ENCODE assay signal across 9 cellular contexts in the genomic region with DNA sequence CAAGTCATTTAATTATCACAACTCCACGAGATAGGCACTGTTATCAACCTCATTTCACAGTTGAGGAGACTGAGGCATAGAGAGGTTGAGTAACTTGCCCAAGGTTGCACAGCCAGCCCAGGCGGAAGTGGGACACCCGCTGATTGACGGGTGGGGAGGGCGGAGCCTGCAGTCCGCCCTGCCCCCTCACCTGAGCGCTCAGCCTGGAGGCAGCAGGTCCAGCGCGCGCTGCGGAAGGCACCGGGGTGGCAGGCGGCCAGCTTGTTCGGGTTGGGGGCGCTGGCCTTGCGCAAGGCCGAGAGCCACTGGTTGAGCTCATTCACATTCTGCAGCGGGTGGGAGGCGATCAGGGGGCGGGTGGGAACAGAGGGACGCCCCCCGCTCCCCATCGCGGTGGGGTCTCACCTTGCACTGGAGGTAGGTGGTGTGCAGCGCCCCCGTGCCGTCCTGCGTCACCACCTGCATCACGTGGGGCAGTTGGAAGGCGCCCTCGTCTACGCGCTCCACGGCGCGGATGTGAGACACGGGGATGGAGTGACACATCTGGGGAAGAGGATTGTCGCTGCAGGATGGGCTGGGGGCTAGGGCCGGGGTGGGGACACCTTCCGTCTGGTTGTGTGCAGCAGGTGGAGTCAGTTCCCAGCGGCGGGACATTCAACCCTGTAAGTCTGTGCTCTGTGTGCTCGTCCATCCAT. TPM values are rescaled to one million over a fixed set of nuclear protein-coding genes. Genes with fewer than 3 reads are reported as not detected.
A peak's percentile ranks its signal among the peaks of the same experiment; 100 is the strongest.
DNase-seq lines count a peak whose midpoint lies in the region; ATAC-seq and TF ChIP-seq lines count a peak whose summit lies in the region.
"Had no signal": no experiment of that assay in that cellular context is flagged by ENCODE, and none has a peak within 500 bp of the region (broad histone marks: within the 10 kb centered on the region; RNA-seq: fewer than 3 reads in every experiment).

No MANE protein-coding gene starts in this region.

- DNase-seq in NCI-H2171 (lab: John Stamatoyannopoulos, UW) (peak; percentile 76), kidney tubule cell (ENCODE audit: low spot score) (peak; percentile 30), brain microvascular endothelial cell (no peak)
- peak; percentile 37 for DNase-seq in activated T-helper 1 cell treated with anti-CD3 and anti-CD28 coated beads, Interleukin-12 subunit alpha, Interleukin-12 subunit beta, Interleukin-2, Interleukin-4 antibody, amounts not matched to agents 30 ng/mL and 10 ng/mL and 1 ng/mL, durations not matched to agents 14 hours and 24 hours and 36 hours (ENCODE audit: low spot score)
- DNase-seq in stimulated activated naive B cell treated with anti-CD40 and anti-IgM and Interleukin-4, amounts not matched to agents 10 μg/mL and 1 μg/mL and 100 μg/mL, for 72 hours, result no peak

- in situ Hi-C loops in brain microvascular endothelial cell (cut with HindIII; ENCODE audit: low pct_ligation_motif_present, low sequenced_read_pairs), result no loop called here

- peak overlapping the region; percentile 45 for H3K4me3 Mint-ChIP-seq in activated T-helper 1 cell treated with anti-CD3 and anti-CD28 coated beads, Interleukin-12 subunit alpha, Interleukin-12 subunit beta, Interleukin-2, Interleukin-4 antibody, amounts not matched to agents 30 ng/mL and 10 ng/mL and 1 ng/mL, durations not matched to agents 14 hours and 24 hours and 36 hours
- H3K4me3 Mint-ChIP-seq in stimulated activated naive B cell treated with anti-CD40 and anti-IgM and Interleukin-4, amounts not matched to agents 10 μg/mL and 1 μg/mL and 100 μg/mL, for 72 hours, result peak overlapping the region; percentile 72 to 77

- TF ChIP-seq CTCF in brain microvascular endothelial cell (IDR thresholded peaks at IDR 0.05; ENCODE audit: low read depth, low read length, missing control alignments), result no peak

- H3K27me3 ChIP-seq in brain microvascular endothelial cell (replicated peaks), result peaks cover 5% of the 10 kb centered on the region

- peaks cover 6% of the 10 kb centered on the region for H3K27me3 Mint-ChIP-seq in activated T-helper 1 cell treated with anti-CD3 and anti-CD28 coated beads, Interleukin-12 subunit alpha, Interleukin-12 subunit beta, Interleukin-2, Interleukin-4 antibody, amounts not matched to agents 30 ng/mL and 10 ng/mL and 1 ng/mL, durations not matched to agents 14 hours and 24 hours and 36 hours (ENCODE audit: insufficient read depth)
- H3K27me3 Mint-ChIP-seq in stimulated activated naive B cell treated with anti-CD40 and anti-IgM and Interleukin-4, amounts not matched to agents 10 μg/mL and 1 μg/mL and 100 μg/mL, for 72 hours, result peaks cover 0 to 5% of the 10 kb centered on the region in 2 donors

- intact Hi-C loops in activated T-helper 1 cell treated with anti-CD3 and anti-CD28 coated beads, Interleukin-12 subunit alpha, Interleukin-12 subunit beta, Interleukin-2, Interleukin-4 antibody, amounts not matched to agents 30 ng/mL and 10 ng/mL and 1 ng/mL, durations not matched to agents 14 hours and 24 hours and 36 hours (cut with micrococcal nuclease), result no loop called here

- H3K9me3 Mint-ChIP-seq in activated T-helper 1 cell treated with anti-CD3 and anti-CD28 coated beads, Interleukin-12 subunit alpha, Interleukin-12 subunit beta, Interleukin-2, Interleukin-4 antibody, amounts not matched to agents 30 ng/mL and 10 ng/mL and 1 ng/mL, durations not matched to agents 14 hours and 24 hours and 36 hours, result no peaks in the 10 kb centered on the region
- no peaks in the 10 kb centered on the region for H3K9me3 Mint-ChIP-seq in stimulated activated naive B cell treated with anti-CD40 and anti-IgM and Interleukin-4, amounts not matched to agents 10 μg/mL and 1 μg/mL and 100 μg/mL, for 72 hours

- no peaks in the 10 kb centered on the region for H3K4me1 Mint-ChIP-seq in activated T-helper 1 cell treated with anti-CD3 and anti-CD28 coated beads, Interleukin-12 subunit alpha, Interleukin-12 subunit beta, Interleukin-2, Interleukin-4 antibody, amounts not matched to agents 30 ng/mL and 10 ng/mL and 1 ng/mL, durations not matched to agents 14 hours and 24 hours and 36 hours (ENCODE audit: low read depth)
- peaks cover 30 to 52% of the 10 kb centered on the region in 2 donors for H3K4me1 Mint-ChIP-seq in stimulated activated naive B cell treated with anti-CD40 and anti-IgM and Interleukin-4, amounts not matched to agents 10 μg/mL and 1 μg/mL and 100 μg/mL, for 72 hours

- H3K4me3 ChIP-seq in brain microvascular endothelial cell (ENCODE audit: low read depth, low read length), result no peak overlapping the region

- H3K27ac Mint-ChIP-seq in activated T-helper 1 cell treated with anti-CD3 and anti-CD28 coated beads, Interleukin-12 subunit alpha, Interleukin-12 subunit beta, Interleukin-2, Interleukin-4 antibody, amounts not matched to agents 30 ng/mL and 10 ng/mL and 1 ng/mL, durations not matched to agents 14 hours and 24 hours and 36 hours, result no peak overlapping the region
- peak overlapping the region; percentile 71 for H3K27ac Mint-ChIP-seq in stimulated activated naive B cell treated with anti-CD40 and anti-IgM and Interleukin-4, amounts not matched to agents 10 μg/mL and 1 μg/mL and 100 μg/mL, for 72 hours

- no peak overlapping the region for H3K27ac ChIP-seq in brain microvascular endothelial cell

- no peaks in the 10 kb centered on the region for H3K36me3 ChIP-seq in brain microvascular endothelial cell (replicated peaks)

- no peaks in the 10 kb centered on the region for H3K36me3 Mint-ChIP-seq in activated T-helper 1 cell treated with anti-CD3 and anti-CD28 coated beads, Interleukin-12 subunit alpha, Interleukin-12 subunit beta, Interleukin-2, Interleukin-4 antibody, amounts not matched to agents 30 ng/mL and 10 ng/mL and 1 ng/mL, durations not matched to agents 14 hours and 24 hours and 36 hours (ENCODE audit: low read depth)
- H3K36me3 Mint-ChIP-seq in stimulated activated naive B cell treated with anti-CD40 and anti-IgM and Interleukin-4, amounts not matched to agents 10 μg/mL and 1 μg/mL and 100 μg/mL, for 72 hours, result peaks cover 61 to 69% of the 10 kb centered on the region in 2 donors

- ATAC-seq in stimulated activated naive B cell treated with anti-CD40 and anti-IgM and Interleukin-4, amounts not matched to agents 10 μg/mL and 1 μg/mL and 100 μg/mL, for 72 hours (replicated peaks), result peak; percentile 76 to 77
- ATAC-seq in GM21423 (IDR thresholded peaks at IDR 0.05; ENCODE audit: unreplicated experiment) (no peak), HG03457 (IDR thresholded peaks at IDR 0.05; ENCODE audit: unreplicated experiment) (no peak), GM19463 (IDR thresholded peaks at IDR 0.05; ENCODE audit: unreplicated experiment) (no peak)

RNA-seq across cellular contexts. Expression of gene RASAL1, which starts 31.7 kb away (rescaled TPM):
- total RNA-seq in activated T-helper 1 cell treated with anti-CD3 and anti-CD28 coated beads, Interleukin-12 subunit alpha, Interleukin-12 subunit beta, Interleukin-2, Interleukin-4 antibody, amounts not matched to agents 30 ng/mL and 10 ng/mL and 1 ng/mL, durations not matched to agents 14 hours and 24 hours and 36 hours, result 0.10 and 0.34 TPM in 2 replicates
- total RNA-seq: LHCN-M2 had no signal

RNA-seq across cellular contexts. Expression of gene CFAP73, which starts 45.6 kb away (rescaled TPM):
- 0.16 and 0.17 TPM in 2 replicates for total RNA-seq in activated T-helper 1 cell treated with anti-CD3 and anti-CD28 coated beads, Interleukin-12 subunit alpha, Interleukin-12 subunit beta, Interleukin-2, Interleukin-4 antibody, amounts not matched to agents 30 ng/mL and 10 ng/mL and 1 ng/mL, durations not matched to agents 14 hours and 24 hours and 36 hours
- total RNA-seq: LHCN-M2 had no signal

RNA-seq across cellular contexts. Expression of gene DTX1, which starts 47.4 kb away (rescaled TPM):
- 0.29 TPM in 2 replicates for total RNA-seq in activated T-helper 1 cell treated with anti-CD3 and anti-CD28 coated beads, Interleukin-12 subunit alpha, Interleukin-12 subunit beta, Interleukin-2, Interleukin-4 antibody, amounts not matched to agents 30 ng/mL and 10 ng/mL and 1 ng/mL, durations not matched to agents 14 hours and 24 hours and 36 hours

Comparison
In these comparisons a context has a peak if more than half of its experiments do, and no peak if none do; other contexts are left out.
1. DNase-seq: peak in NCI-H2171 (single experiment), activated T-helper 1 cell treated with anti-CD3 and anti-CD28 coated beads, Interleukin-12 subunit alpha, Interleukin-12 subunit beta, Interleukin-2, Interleukin-4 antibody, amounts not matched to agents 30 ng/mL and 10 ng/mL and 1 ng/mL, durations not matched to agents 14 hours and 24 hours and 36 hours (single experiment) and kidney tubule cell (single experiment); none in stimulated activated naive B cell treated with anti-CD40 and anti-IgM and Interleukin-4, amounts not matched to agents 10 μg/mL and 1 μg/mL and 100 μg/mL, for 72 hours (single experiment) and brain microvascular endothelial cell (single experiment).
2. ATAC-seq: peak in stimulated activated naive B cell treated with anti-CD40 and anti-IgM and Interleukin-4, amounts not matched to agents 10 μg/mL and 1 μg/mL and 100 μg/mL, for 72 hours (2 of 2); none in GM21423 (single experiment), HG03457 (single experiment) and GM19463 (single experiment).